ENCODE assay signal across 22 cellular contexts in the genomic region with DNA sequence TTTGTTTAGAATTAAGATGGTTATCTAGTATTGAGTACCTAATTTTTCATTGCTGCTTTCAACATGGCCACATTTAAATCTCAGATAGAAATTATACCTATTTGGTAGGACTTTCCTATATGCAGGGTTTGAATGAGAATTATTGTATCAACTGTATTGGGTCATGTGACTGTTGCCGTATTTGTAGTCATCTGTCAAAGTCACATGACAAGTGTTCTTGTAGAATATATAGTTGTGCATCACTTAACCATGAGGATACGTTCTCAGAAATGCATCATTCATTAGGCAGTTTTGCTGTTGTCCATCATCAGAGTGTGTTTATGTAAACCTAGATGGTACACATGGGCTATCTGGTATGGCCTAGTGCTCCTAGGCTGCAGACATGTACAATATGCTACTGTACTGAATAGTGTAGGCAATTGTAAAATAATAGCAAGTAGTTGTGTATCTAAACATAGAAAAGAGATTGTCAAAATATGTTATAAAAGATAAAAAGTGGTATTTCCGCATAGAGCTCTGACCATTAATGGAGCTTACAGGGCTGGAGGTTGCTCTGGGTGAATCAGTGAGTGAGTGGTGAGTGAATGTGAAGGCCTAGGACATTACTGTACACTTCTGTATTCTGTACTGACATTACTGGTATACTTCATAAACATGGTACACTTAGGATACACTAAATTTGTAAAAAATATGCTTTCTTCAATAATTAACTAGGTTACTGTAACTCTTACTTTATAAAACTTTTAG.
DNase-seq lines count a peak whose midpoint lies in the region; ATAC-seq and TF ChIP-seq lines count a peak whose summit lies in the region.
"Had no signal": no experiment of that assay in that cellular context is flagged by ENCODE, and none has a peak within 500 bp of the region (broad histone marks: within the 10 kb centered on the region; RNA-seq: fewer than 3 reads in every experiment).

No MANE protein-coding gene starts in this region.

- no peak overlapping the region for H3K4ac ChIP-seq in IMR-90 (ENCODE audit: low read depth, low read length)

- no peak overlapping the region for H2AFZ ChIP-seq in IMR-90 (replicated peaks; ENCODE audit: low read length, poor library complexity)

- H2BK120ac ChIP-seq in IMR-90 (ENCODE audit: low read depth, low read length) = no peak overlapping the region

- H4K91ac ChIP-seq in IMR-90 (ENCODE audit: insufficient read depth, low read depth, low read length) = no peak overlapping the region

- no peak overlapping the region for H3K4me3 ChIP-seq in CD8-positive, alpha-beta T cell (ENCODE audit: low read depth, low read length)
- H3K4me3 ChIP-seq in IMR-90 (ENCODE audit: insufficient read depth, low read depth, low read length) = no peak overlapping the region
- H3K4me3 ChIP-seq in brain microvascular endothelial cell (ENCODE audit: low read depth, low read length) = no peak overlapping the region
- no peak overlapping the region for H3K4me3 ChIP-seq in naive thymus-derived CD4-positive, alpha-beta T cell (ENCODE audit: low read length)
- no peak overlapping the region for H3K4me3 ChIP-seq in stomach
- H3K4me3 ChIP-seq: body of pancreas, MG63 had no signal

- no peak overlapping the region for H3K9ac ChIP-seq in IMR-90 (ENCODE audit: low read depth, low read length)

- peaks cover 42% of the 10 kb centered on the region for H3K9me1 ChIP-seq in IMR-90 (ENCODE audit: insufficient read depth, low read length)

- peaks cover 38% of the 10 kb centered on the region for H3K4me1 ChIP-seq in CD8-positive, alpha-beta T cell (ENCODE audit: insufficient read depth, low read length)
- H3K4me1 ChIP-seq in IMR-90 (ENCODE audit: control insufficient read depth, insufficient read depth, low read length) = peaks cover 35% of the 10 kb centered on the region
- peaks cover 11 to 32% of the 10 kb centered on the region in 2 donors for H3K4me1 ChIP-seq in naive thymus-derived CD4-positive, alpha-beta T cell (ENCODE audit: control insufficient read depth in 2 of 2, insufficient read depth in 2 of 2, low read length in 2 of 2)
- H3K4me1 ChIP-seq in stomach = peaks cover 12 to 63% (median 32%) of the 10 kb centered on the region in 4 donors

- POLR2A ChIA-PET in CD8-positive, alpha-beta T cell (lab: Charles Lee) = interaction anchor here (1.2 to 2.0 kb wide), 3 partner anchors 14 to 122 kb away, joined by 3 to 6 read pairs (median 4); no protein-coding TSS in a partner anchor
- POLR2A ChIA-PET in IMR-90 (lab: Charles Lee; ENCODE audit: unreplicated experiment) = no interaction called here
- POLR2A ChIA-PET in naive thymus-derived CD4-positive, alpha-beta T cell (lab: Charles Lee) = no interaction called here

- H2AK5ac ChIP-seq in IMR-90 (ENCODE audit: low read depth, low read length) = no peak overlapping the region

- no peak overlapping the region for H4K8ac ChIP-seq in IMR-90 (ENCODE audit: low read depth in 2 of 2, low read length in 2 of 2)

- H3K27me3 ChIP-seq in CD8-positive, alpha-beta T cell (ENCODE audit: insufficient read depth, low read length) = no peaks in the 10 kb centered on the region
- H3K27me3 ChIP-seq in IMR-90 (ENCODE audit: control insufficient read depth, insufficient read depth, low read length) (no peaks in the 10 kb centered on the region), brain microvascular endothelial cell (replicated peaks) (no peaks in the 10 kb centered on the region), stomach (no peaks in the 10 kb centered on the region)
- no peaks in the 10 kb centered on the region for H3K27me3 ChIP-seq in naive thymus-derived CD4-positive, alpha-beta T cell (ENCODE audit: control insufficient read depth in 2 of 2, insufficient read depth in 2 of 2, low read length in 2 of 2)
- H3K27me3 ChIP-seq: body of pancreas, MG63 had no signal

- peak overlapping the region; percentile 79 for H2BK5ac ChIP-seq in IMR-90 (ENCODE audit: low read depth, low read length, poor library complexity, severe bottlenecking)

- CTCF ChIA-PET in CD8-positive, alpha-beta T cell (lab: Charles Lee) = interaction anchor here (1.0 to 11.7 kb wide), 7 partner anchors 8 to 479 kb away, joined by 3 to 138 read pairs (median 7); no protein-coding TSS in a partner anchor
- CTCF ChIA-PET in IMR-90 (lab: Yijun Ruan, JAX) = interaction anchor here (1.1 to 1.2 kb wide), 2 partner anchors 10 to 124 kb away, joined by 4 to 6 read pairs; partner anchors contain the start of gene MAP4K4
- CTCF ChIA-PET in naive thymus-derived CD4-positive, alpha-beta T cell (lab: Charles Lee) = interaction anchor here (0.7 to 1.5 kb wide), 8 partner anchors 10 to 463 kb away, joined by 3 to 14 read pairs (median 3); no protein-coding TSS in a partner anchor

- ATAC-seq in CD8-positive, alpha-beta T cell = no peak
- ATAC-seq in IMR-90 (ENCODE audit: low read depth) = peak; percentile 19; the same call in 1 of the 2 replicates
- no peak for ATAC-seq in naive thymus-derived CD4-positive, alpha-beta T cell
- ATAC-seq: body of pancreas had no signal

- 0 out of 2 replicates have a peak overlapping the region, but pooled peaks have one; percentile 35 for H3K14ac ChIP-seq in IMR-90 (replicated peaks; ENCODE audit: low read depth, low read length)

- peaks cover 20% of the 10 kb centered on the region for H3K36me3 Mint-ChIP-seq in CD8-positive, alpha-beta T cell
- peaks cover 0 to 6% (median 4%) of the 10 kb centered on the region in 5 donors for H3K36me3 Mint-ChIP-seq in naive thymus-derived CD4-positive, alpha-beta T cell
- H3K36me3 Mint-ChIP-seq: natural killer cell treated with Interleukin-12 subunit alpha and Interleukin-12 subunit beta and Interleukin-15 and Interleukin-18, amount 100 ng/mL, for 72 hours had no signal

- intact Hi-C loops in CD8-positive, alpha-beta T cell (cut with DNase I, micrococcal nuclease) = no loop called here
- intact Hi-C loops in IMR-90 (cut with micrococcal nuclease) = no loop called here
- intact Hi-C loops in naive thymus-derived CD4-positive, alpha-beta T cell (cut with micrococcal nuclease) = loop anchor here in 1 of 2 donors (5.0 kb wide), 2 partner anchors 104 to 249 kb away; no protein-coding TSS in a partner anchor
- intact Hi-C loops in stomach (cut with DNase I; ENCODE audit: low total_unique reads) = loop anchor here (10.0 kb wide), 1 partner anchor 126 kb away; the partner anchor contains the start of gene MAP4K4

- no peak overlapping the region for H2AK9ac ChIP-seq in IMR-90 (replicated peaks; ENCODE audit: low read depth, low read length, poor library complexity)

- H3K18ac ChIP-seq in IMR-90 (ENCODE audit: low read depth, low read length) = peak overlapping the region; percentile 28; the same call in 1 of the 2 replicates

- no CpG with 5 or more reads among the region's 3 CpGs for WGBS in IMR-90 (ENCODE audit: extremely low coverage in 2 of 2, insufficient read length in 1 of 2), 2 experiments
- WGBS in stomach, 5 donors = 82 to 93% (median 91%) methylated on average over 3 of the region's 3 CpGs

- H3K9me3 Mint-ChIP-seq in CD8-positive, alpha-beta T cell = no peaks in the 10 kb centered on the region
- H3K9me3 Mint-ChIP-seq in naive thymus-derived CD4-positive, alpha-beta T cell = no peaks in the 10 kb centered on the region
- H3K9me3 Mint-ChIP-seq: dendritic cell treated with granulocyte-macrophage colony-stimulating factor and Interleukin-4, amounts not matched to agents 40 ng/mL and 50 ng/mL, for 4 days; natural killer cell treated with Interleukin-12 subunit alpha and Interleukin-12 subunit beta and Interleukin-15 and Interleukin-18, amount 100 ng/mL, for 72 hours; stimulated activated naive CD8-positive, alpha-beta T cell treated with anti-CD3 and anti-CD28 coated beads, Interleukin-15, amount 100 ng/mL, for 72 hours had no signal

- no peak overlapping the region for H4K5ac ChIP-seq in IMR-90 (ENCODE audit: low read depth, low read length)

- H3K56ac ChIP-seq in IMR-90 (ENCODE audit: extremely low read depth, insufficient read depth, low read length) = no peak overlapping the region

- peaks cover 75% of the 10 kb centered on the region for H3K4me1 Mint-ChIP-seq in CD8-positive, alpha-beta T cell (ENCODE audit: low read depth)
- H3K4me1 Mint-ChIP-seq in naive thymus-derived CD4-positive, alpha-beta T cell = peaks cover 47 to 97% (median 82%) of the 10 kb centered on the region in 7 donors

- no peaks in the 10 kb centered on the region for H3K36me3 ChIP-seq in CD8-positive, alpha-beta T cell (ENCODE audit: insufficient read depth, low read length)
- H3K36me3 ChIP-seq in IMR-90 (ENCODE audit: control insufficient read depth, insufficient read depth, low read length) (peaks cover 2% of the 10 kb centered on the region; the same call in 1 of the 2 replicates), brain microvascular endothelial cell (replicated peaks) (peaks cover 3% of the 10 kb centered on the region), stomach (peaks cover 0 to 8% (median 6%) of the 10 kb centered on the region in 4 donors)
- H3K36me3 ChIP-seq in naive thymus-derived CD4-positive, alpha-beta T cell (ENCODE audit: control insufficient read depth in 2 of 3, insufficient read depth in 3 of 3, low read length in 3 of 3) = peaks cover 0 to 9% (median 0%) of the 10 kb centered on the region in 3 experiments

- H3K27me3 Mint-ChIP-seq in CD8-positive, alpha-beta T cell (ENCODE audit: low read depth) = no peaks in the 10 kb centered on the region
- no peaks in the 10 kb centered on the region for H3K27me3 Mint-ChIP-seq in naive thymus-derived CD4-positive, alpha-beta T cell
- H3K27me3 Mint-ChIP-seq: dendritic cell treated with granulocyte-macrophage colony-stimulating factor and Interleukin-4, amounts not matched to agents 40 ng/mL and 50 ng/mL, for 4 days; natural killer cell treated with Interleukin-12 subunit alpha and Interleukin-12 subunit beta and Interleukin-15 and Interleukin-18, amount 100 ng/mL, for 72 hours; stimulated activated naive CD8-positive, alpha-beta T cell treated with anti-CD3 and anti-CD28 coated beads, Interleukin-15, amount 100 ng/mL, for 72 hours had no signal

- DNase-seq in CD8-positive, alpha-beta T cell = no peak
- DNase-seq in IMR-90 (peak; percentile 56), brain microvascular endothelial cell (no peak), HUDEP-2 (lab: John Stamatoyannopoulos, UW; ENCODE audit: unreplicated experiment in 76 of 76) (no peak), SK-N-DZ (ENCODE audit: low spot score) (no peak), GM13977 (ENCODE audit: low spot score) (no peak), stomach (no peak)
- no peak for DNase-seq in naive thymus-derived CD4-positive, alpha-beta T cell
- DNase-seq: activated naive CD4-positive, alpha-beta T cell treated with anti-CD3 and anti-CD28 coated beads, Interleukin-2, amount 50 U/mL, for 16 hours; activated T-cell treated with anti-CD3 and anti-CD28 coated beads, Interleukin-2, amount 50 U/mL, for 1 hour; body of pancreas; H7; hypothalamus; kidney; NCI-H1694; NCI-H774; posterior cingulate gyrus; stimulated activated CD4-positive, alpha-beta T cell treated with anti-CD3 and anti-CD28 coated beads, Interleukin-2, amount 100 ng/mL, for 48 hours had no signal

- in situ Hi-C loops in IMR-90 (cut with MboI; ENCODE audit: low sequenced_read_pairs) (no loop called here), brain microvascular endothelial cell (cut with HindIII; ENCODE audit: low pct_ligation_motif_present, low sequenced_read_pairs) (no loop called here), GM13977 (cut with MboI; ENCODE audit: low pct_unique_long_range_greater_than_20kb, low sequenced_read_pairs, unreplicated experiment) (no loop called here)

- no peak for TF ChIP-seq RAD21 in IMR-90 (IDR thresholded peaks at IDR 0.05; ENCODE audit: low read length)

- no peak overlapping the region for H2BK20ac ChIP-seq in IMR-90 (ENCODE audit: low read depth, low read length)

- dilution Hi-C loops in IMR-90 (cut with HindIII; ENCODE audit: low sequenced_read_pairs, unreplicated experiment) = no loop called here

- no peaks in the 10 kb centered on the region for H3K9me3 ChIP-seq in CD8-positive, alpha-beta T cell (ENCODE audit: low read length)
- H3K9me3 ChIP-seq in IMR-90 (ENCODE audit: control insufficient read depth, insufficient read depth, low read length) (no peaks in the 10 kb centered on the region), stomach (no peaks in the 10 kb centered on the region)
- no peaks in the 10 kb centered on the region for H3K9me3 ChIP-seq in naive thymus-derived CD4-positive, alpha-beta T cell (ENCODE audit: control insufficient read depth in 2 of 3, low read length in 3 of 3)
- H3K9me3 ChIP-seq: body of pancreas, MG63 had no signal

- no peak overlapping the region for H2BK15ac ChIP-seq in IMR-90 (ENCODE audit: low read depth, low read length)

- no peak overlapping the region for H3K4me3 Mint-ChIP-seq in CD8-positive, alpha-beta T cell
- no peak overlapping the region for H3K4me3 Mint-ChIP-seq in naive thymus-derived CD4-positive, alpha-beta T cell
- H3K4me3 Mint-ChIP-seq: dendritic cell treated with granulocyte-macrophage colony-stimulating factor and Interleukin-4, amounts not matched to agents 40 ng/mL and 50 ng/mL, for 4 days; natural killer cell treated with Interleukin-12 subunit alpha and Interleukin-12 subunit beta and Interleukin-15 and Interleukin-18, amount 100 ng/mL, for 72 hours; stimulated activated naive CD8-positive, alpha-beta T cell treated with anti-CD3 and anti-CD28 coated beads, Interleukin-15, amount 100 ng/mL, for 72 hours had no signal

- peaks cover 10 to 77% of the 10 kb centered on the region in 2 experiments for H3K79me1 ChIP-seq in IMR-90 (ENCODE audit: low read depth in 1 of 2, low read length in 2 of 2)

- peak overlapping the region; percentile 72 for H3K27ac Mint-ChIP-seq in CD8-positive, alpha-beta T cell
- H3K27ac Mint-ChIP-seq in naive thymus-derived CD4-positive, alpha-beta T cell = peak overlapping the region in 8 of 9 donors; percentile 41 to 88 (median 58)
- H3K27ac Mint-ChIP-seq: dendritic cell treated with granulocyte-macrophage colony-stimulating factor and Interleukin-4, amounts not matched to agents 40 ng/mL and 50 ng/mL, for 4 days; natural killer cell treated with Interleukin-12 subunit alpha and Interleukin-12 subunit beta and Interleukin-15 and Interleukin-18, amount 100 ng/mL, for 72 hours; stimulated activated naive CD8-positive, alpha-beta T cell treated with anti-CD3 and anti-CD28 coated beads, Interleukin-15, amount 100 ng/mL, for 72 hours had no signal

- peaks cover 75% of the 10 kb centered on the region for H4K20me1 ChIP-seq in IMR-90 (ENCODE audit: insufficient read depth, low read length)

- TF ChIP-seq POLR2A in IMR-90 (IDR thresholded peaks at IDR 0.05; ENCODE audit: low read depth, low read length) (no peak), stomach (IDR thresholded peaks at IDR 0.05) (no peak)

- H3K4me2 ChIP-seq in IMR-90 (ENCODE audit: low read depth, low read length) = peak overlapping the region; percentile 55; the same call in 1 of the 2 replicates

- TF ChIP-seq CTCF in CD8-positive, alpha-beta T cell (IDR thresholded peaks at IDR 0.05) = no peak
- TF ChIP-seq CTCF in IMR-90 (conservative IDR thresholded peaks at IDR 0.05; ENCODE audit: low read depth, low read length) (no peak), brain microvascular endothelial cell (IDR thresholded peaks at IDR 0.05; ENCODE audit: low read depth, low read length, missing control alignments) (no peak), GM13977 (IDR thresholded peaks at IDR 0.05; ENCODE audit: extremely low read depth, insufficient read depth, missing control alignments) (no peak), stomach (IDR thresholded peaks at IDR 0.05) (no peak)

- no peak for TF ChIP-seq EP300 in stomach (IDR thresholded peaks at IDR 0.05)

- no TSS peak for BruUV-seq in IMR-90 (replicated peaks; lab: Mats Ljungman, UMichigan)

- H3K27ac ChIP-seq in CD8-positive, alpha-beta T cell (ENCODE audit: low read depth, low read length) = no peak overlapping the region
- H3K27ac ChIP-seq in IMR-90 (ENCODE audit: insufficient read depth, low read length) (no peak overlapping the region), brain microvascular endothelial cell (peak overlapping the region; percentile 72), stomach (no peak overlapping the region)
- peak overlapping the region; percentile 42 for H3K27ac ChIP-seq in naive thymus-derived CD4-positive, alpha-beta T cell (ENCODE audit: low read depth, low read length)
- H3K27ac ChIP-seq: body of pancreas had no signal

- no peak overlapping the region for H3K23ac ChIP-seq in IMR-90 (ENCODE audit: low read depth, low read length)

Comparison
In these comparisons a context has a peak if more than half of its experiments do, and no peak if none do; other contexts are left out.
1. H3K27ac ChIP-seq: peak in brain microvascular endothelial cell (single experiment) and naive thymus-derived CD4-positive, alpha-beta T cell (single experiment); none in CD8-positive, alpha-beta T cell (single experiment), IMR-90 (single experiment) and stomach (0 of 5).